In the genomic region with DNA sequence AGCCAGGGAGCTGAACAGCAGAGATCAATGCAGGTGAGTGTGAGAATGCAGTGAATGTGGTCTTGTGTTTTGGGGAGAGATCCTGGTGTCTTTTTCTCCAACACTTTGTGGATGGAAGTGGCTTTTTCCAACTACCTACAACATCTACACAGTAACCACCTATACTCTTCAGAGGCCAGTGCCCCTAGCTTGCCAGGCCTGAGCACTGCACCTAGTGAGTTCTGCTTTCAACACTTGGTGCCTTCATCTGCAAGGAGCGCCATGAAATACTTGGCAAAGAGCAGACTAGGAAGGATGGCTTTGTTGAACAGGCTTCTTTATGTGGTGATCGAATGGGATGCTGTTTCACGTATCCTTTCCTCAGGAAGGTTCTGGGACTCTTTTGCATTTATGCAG, we compare ENCODE assay signal across 25 cellular contexts.
"Had no signal": no experiment of that assay in that cellular context is flagged by ENCODE, and none has a peak within 500 bp of the region (broad histone marks: within the 10 kb centered on the region; RNA-seq: fewer than 3 reads in every experiment).

No MANE protein-coding gene starts in this region.

- H3K9me3 ChIP-seq: adrenal gland, ascending aorta, gastroesophageal sphincter, lower lobe of right lung, thyroid gland, uterus had no signal

- H3K4me1 Mint-ChIP-seq: neural progenitor cell had no signal

- H3K27me3 ChIP-seq: adrenal gland, ascending aorta, gastroesophageal sphincter, neural progenitor cell, thyroid gland, uterus had no signal

- H3K4me3 Mint-ChIP-seq: activated naive CD8-positive, alpha-beta T cell; activated T-cell treated with anti-CD3 and anti-CD28 coated beads, Interleukin-2, amount 50 U/mL, for 4 hours; endodermal cell; naive thymus-derived CD8-positive, alpha-beta T cell; neural progenitor cell; T-helper 17 cell had no signal

- DNase-seq: activated CD4-positive, alpha-beta T cell treated with anti-CD3 and anti-CD28 coated beads for 4 hours; activated CD4-positive, alpha-beta T cell treated with anti-CD3 and anti-CD28 coated beads, Interleukin-2, amount 50 U/mL, for 48 hours; activated CD4-positive, CD25-positive, alpha-beta regulatory T cell; activated CD8-positive, alpha-beta memory T cell treated with anti-CD3 and anti-CD28 coated beads, Interleukin-2, amount 50 U/mL, for 48 hours; activated naive CD4-positive, alpha-beta T cell; activated T-cell treated with anti-CD3 and anti-CD28 coated beads, Interleukin-2, amount 50 U/mL, for 4 hours; adrenal gland; cerebellar nuclear complex; head of caudate nucleus; left colon; lower lobe of right lung; naive thymus-derived CD8-positive, alpha-beta T cell; right cardiac atrium; stimulated activated CD4-positive, alpha-beta T cell treated with anti-CD3 and anti-CD28 coated beads, Interleukin-4, amount 100 ng/mL, for 24 hours; stimulated activated naive CD8-positive, alpha-beta T cell treated with anti-CD3 and anti-CD28 coated beads, Interleukin-15, Interleukin-2, amounts not matched to agents 100 U/mL and 50 U/mL, for 24 hours; T-helper 17 cell; uterus had no signal

- H3K36me3 Mint-ChIP-seq: activated naive CD8-positive, alpha-beta T cell; naive thymus-derived CD8-positive, alpha-beta T cell; neural progenitor cell had no signal

- H3K27ac Mint-ChIP-seq: activated naive CD8-positive, alpha-beta T cell; activated T-helper 2 cell treated with anti-CD3 and anti-CD28 coated beads, Interferon-gamma antibody, Interleukin-2, Interleukin-4, amounts not matched to agents 10 μg/mL and 5 μg/mL and 100 μg/mL, durations not matched to agents 14 hours and 24 hours and 36 hours; endodermal cell; naive thymus-derived CD8-positive, alpha-beta T cell; T-helper 17 cell had no signal

- H3K27ac ChIP-seq: adrenal gland, ascending aorta, coronary artery, gastroesophageal sphincter, lower lobe of right lung, neural progenitor cell, uterus had no signal

- H3K4me3 ChIP-seq: adrenal gland, ascending aorta, coronary artery, gastroesophageal sphincter, lower lobe of right lung, neural progenitor cell, thyroid gland, uterus had no signal

- H3K27me3 Mint-ChIP-seq: activated naive CD8-positive, alpha-beta T cell had no signal

- H3K36me3 ChIP-seq: adrenal gland, ascending aorta, gastroesophageal sphincter, lower lobe of right lung, neural progenitor cell, thyroid gland, uterus had no signal

- ATAC-seq: activated T-cell treated with anti-CD3 and anti-CD28 coated beads, Interleukin-2, amount 50 U/mL, for 4 hours; gastroesophageal sphincter; naive thymus-derived CD8-positive, alpha-beta T cell; right cardiac atrium; stimulated activated naive CD8-positive, alpha-beta T cell treated with anti-CD3 and anti-CD28 coated beads, Interleukin-15, Interleukin-2, amounts not matched to agents 100 U/mL and 50 U/mL, for 24 hours; T-helper 17 cell had no signal

- H3K9me3 Mint-ChIP-seq: activated T-cell treated with anti-CD3 and anti-CD28 coated beads, Interleukin-2, amount 50 U/mL, for 4 hours; activated T-helper 2 cell treated with anti-CD3 and anti-CD28 coated beads, Interferon-gamma antibody, Interleukin-2, Interleukin-4, amounts not matched to agents 10 μg/mL and 5 μg/mL and 100 μg/mL, durations not matched to agents 14 hours and 24 hours and 36 hours; endodermal cell; naive thymus-derived CD8-positive, alpha-beta T cell; neural progenitor cell had no signal

- H3K4me1 ChIP-seq: adrenal gland, ascending aorta, gastroesophageal sphincter, lower lobe of right lung, neural progenitor cell, uterus had no signal
